Comparison of ENCODE assay signal across 23 cellular contexts in genomic region chr5:157944077-157944633, GRCh38.
"Had no signal": no experiment of that assay in that cellular context is flagged by ENCODE, and none has a peak within 500 bp of the region (broad histone marks: within the 10 kb centered on the region; RNA-seq: fewer than 3 reads in every experiment).

No MANE protein-coding gene starts in this region.

- H3K9me3 ChIP-seq: colonic mucosa, heart left ventricle, left ventricle myocardium inferior, neutrophil, tibial artery had no signal

- H3K4me1 ChIP-seq: colonic mucosa had no signal

- H3K4me3 ChIP-seq: colonic mucosa, heart left ventricle, left ventricle myocardium inferior, tibial artery had no signal

- H3K27ac ChIP-seq: brain microvascular endothelial cell, colonic mucosa, epithelial cell of prostate, heart left ventricle, left ventricle myocardium inferior, neutrophil, parathyroid adenoma, tibial artery had no signal

- H3K27me3 ChIP-seq: brain microvascular endothelial cell, colonic mucosa, heart left ventricle, neutrophil, tibial artery had no signal

- H3K36me3 Mint-ChIP-seq: activated naive CD4-positive, alpha-beta T cell treated with anti-CD3 and anti-CD28 coated beads, Interleukin-2, amount 50 U/mL, for 72 hours; natural killer cell treated with Interleukin-12 subunit alpha and Interleukin-12 subunit beta and Interleukin-15 and Interleukin-18, amount 100 ng/mL, for 72 hours; stimulated activated effector memory CD8-positive, alpha-beta T cell treated with anti-CD3 and anti-CD28 coated beads, Interleukin-12 subunit alpha, Interleukin-12 subunit beta, amount 100 ng/mL, for 72 hours; T-cell had no signal

- H2AFZ ChIP-seq: parathyroid adenoma had no signal

- H3K4me3 Mint-ChIP-seq: activated T-cell treated with anti-CD3 and anti-CD28 coated beads, Interleukin-2, amount 50 U/mL, for 24 hours; activated T-helper 17 cell treated with anti-CD3 and anti-CD28 coated beads, Interleukin-2, amount 50 U/mL, for 72 hours; central memory CD8-positive, alpha-beta T cell; natural killer cell treated with Interleukin-12 subunit alpha and Interleukin-12 subunit beta and Interleukin-15 and Interleukin-18, amount 100 ng/mL, for 72 hours; stimulated activated effector memory CD8-positive, alpha-beta T cell treated with anti-CD3 and anti-CD28 coated beads, Interleukin-12 subunit alpha, Interleukin-12 subunit beta, amount 100 ng/mL, for 72 hours; stimulated activated naive CD8-positive, alpha-beta T cell treated with anti-CD3 and anti-CD28 coated beads, Interleukin-15, amount 100 ng/mL, for 72 hours; T-cell; T-helper 2 cell treated with Interferon-gamma antibody and Interleukin-4, amounts not matched to agents 5 μg/mL and 100 μg/mL, for 36 hours had no signal

- DNase-seq: activated CD8-positive, alpha-beta memory T cell treated with anti-CD3 and anti-CD28 coated beads for 24 hours; activated CD8-positive, alpha-beta memory T cell treated with anti-CD3 and anti-CD28 coated beads, Interleukin-2, amount 50 U/mL, for 4 hours; activated T-cell treated with anti-CD3 and anti-CD28 coated beads, Interleukin-2, amount 50 U/mL, for 24 hours; aorta; brain microvascular endothelial cell; colonic mucosa; heart left ventricle; left ventricle myocardium inferior; mammary epithelial cell; small intestine; stimulated activated CD4-positive, alpha-beta T cell treated with anti-CD3 and anti-CD28 coated beads, Interleukin-2, amount 100 ng/mL, for 24 hours; stimulated activated naive CD8-positive, alpha-beta T cell treated with anti-CD3 and anti-CD28 coated beads, Interleukin-15, amount 100 ng/mL, for 72 hours; T-cell; tibial artery had no signal

- H3K9ac ChIP-seq: parathyroid adenoma had no signal

- H3K79me2 ChIP-seq: parathyroid adenoma had no signal

- H3K9me3 Mint-ChIP-seq: activated naive CD4-positive, alpha-beta T cell treated with anti-CD3 and anti-CD28 coated beads, Interleukin-2, amount 50 U/mL, for 72 hours; activated T-cell treated with anti-CD3 and anti-CD28 coated beads, Interleukin-2, amount 50 U/mL, for 24 hours; activated T-helper 17 cell treated with anti-CD3 and anti-CD28 coated beads, Interleukin-2, amount 50 U/mL, for 72 hours; central memory CD8-positive, alpha-beta T cell; natural killer cell treated with Interleukin-12 subunit alpha and Interleukin-12 subunit beta and Interleukin-15 and Interleukin-18, amount 100 ng/mL, for 72 hours; stimulated activated effector memory CD8-positive, alpha-beta T cell treated with anti-CD3 and anti-CD28 coated beads, Interleukin-12 subunit alpha, Interleukin-12 subunit beta, amount 100 ng/mL, for 72 hours; stimulated activated naive CD8-positive, alpha-beta T cell treated with anti-CD3 and anti-CD28 coated beads, Interleukin-15, amount 100 ng/mL, for 72 hours; T-cell; T-helper 2 cell treated with Interferon-gamma antibody and Interleukin-4, amounts not matched to agents 5 μg/mL and 100 μg/mL, for 36 hours had no signal

- H3K27ac Mint-ChIP-seq: activated naive CD4-positive, alpha-beta T cell treated with anti-CD3 and anti-CD28 coated beads, Interleukin-2, amount 50 U/mL, for 72 hours; activated T-cell treated with anti-CD3 and anti-CD28 coated beads, Interleukin-2, amount 50 U/mL, for 24 hours; activated T-helper 17 cell treated with anti-CD3 and anti-CD28 coated beads, Interleukin-2, amount 50 U/mL, for 72 hours; natural killer cell treated with Interleukin-12 subunit alpha and Interleukin-12 subunit beta and Interleukin-15 and Interleukin-18, amount 100 ng/mL, for 72 hours; stimulated activated effector memory CD8-positive, alpha-beta T cell treated with anti-CD3 and anti-CD28 coated beads, Interleukin-12 subunit alpha, Interleukin-12 subunit beta, amount 100 ng/mL, for 72 hours; stimulated activated naive CD8-positive, alpha-beta T cell treated with anti-CD3 and anti-CD28 coated beads, Interleukin-15, amount 100 ng/mL, for 72 hours; T-cell; T-helper 2 cell treated with Interferon-gamma antibody and Interleukin-4, amounts not matched to agents 5 μg/mL and 100 μg/mL, for 36 hours had no signal
